8 cellular contexts compared by ENCODE assay signal in genomic region chr2:111883661-111884591, GRCh38. TPM values are rescaled to one million over a fixed set of nuclear protein-coding genes. Genes with fewer than 3 reads are reported as not detected.
A peak's percentile ranks its signal among the peaks of the same experiment; 100 is the strongest.
DNase-seq lines count a peak whose midpoint lies in the region; ATAC-seq and TF ChIP-seq lines count a peak whose summit lies in the region.

ANAPC1 (minus strand) TSS chr2:111884193; CDS start chr2:111880825, 3,368 bp downstream.

- in situ Hi-C loops in GM23248 (cut with MboI): loop anchor here (25.0 kb wide), 1 partner anchor 553 kb away; the partner anchor contains the start of gene RGPD8

- H3K9me2 ChIP-seq in GM23248 (ENCODE audit: insufficient read depth): no peaks in the 10 kb centered on the region
- H3K9me2 ChIP-seq in Karpas-422 (replicated peaks; ENCODE audit: insufficient read depth, low read length): no peaks in the 10 kb centered on the region
- no peaks in the 10 kb centered on the region for H3K9me2 ChIP-seq in neural cell (ENCODE audit: insufficient read depth, low read length)

- no peak for TF ChIP-seq RAD21 in neural cell (conservative IDR thresholded peaks at IDR 0.05)

- H4K20me1 ChIP-seq in GM23248 (ENCODE audit: insufficient read depth): no peaks in the 10 kb centered on the region
- no peaks in the 10 kb centered on the region for H4K20me1 ChIP-seq in Karpas-422 (ENCODE audit: insufficient read depth, low read depth, low read length)
- no peaks in the 10 kb centered on the region for H4K20me1 ChIP-seq in neural cell (ENCODE audit: insufficient read depth)

- ATAC-seq in stimulated activated naive CD8-positive, alpha-beta T cell treated with anti-CD3 and anti-CD28 coated beads, Interleukin-15, amount 100 ng/mL, for 72 hours: peak; percentile 93

- no peak for TF ChIP-seq CTCF in neural cell (IDR thresholded peaks at IDR 0.05; ENCODE audit: poor library complexity, severe bottlenecking)

- peak within 1 kb of the TSS; percentile 90 for H3K4me2 ChIP-seq in GM23248 (ENCODE audit: unreplicated experiment)
- H3K4me2 ChIP-seq in Karpas-422 (ENCODE audit: low read depth, low read length, poor library complexity, severe bottlenecking): peak within 1 kb of the TSS; percentile 92
- H3K4me2 ChIP-seq in neural cell (ENCODE audit: low read length): peak within 1 kb of the TSS; percentile 77

- H2AFZ ChIP-seq in GM23248 (peak within 1 kb of the TSS; percentile 100), Karpas-422 (ENCODE audit: low read length) (peak within 1 kb of the TSS; percentile 38), neural cell (ENCODE audit: low read depth, low read length) (peak within 1 kb of the TSS; percentile 95)

- H3K79me2 ChIP-seq in GM23248 (ENCODE audit: insufficient read depth) (peaks cover 22% of the 10 kb centered on the region), Karpas-422 (ENCODE audit: low read length) (peaks cover 30% of the 10 kb centered on the region), neural cell (replicated peaks; ENCODE audit: insufficient read depth, low read length) (no peaks in the 10 kb centered on the region)

- H3K27ac ChIP-seq in GM23248 (peak within 1 kb of the TSS; percentile 49), Karpas-422 (ENCODE audit: low read length) (peak within 1 kb of the TSS; percentile 77), neural cell (ENCODE audit: low read length) (peak within 1 kb of the TSS; percentile 74)

- no peak for TF ChIP-seq EP300 in neural cell (conservative IDR thresholded peaks at IDR 0.05; ENCODE audit: poor library complexity, severe bottlenecking)

- H3K4me1 ChIP-seq in GM23248 (ENCODE audit: insufficient read depth): 0 out of 2 replicates have a peak, but pooled peaks cover 7% of the 10 kb centered on the region
- peaks cover 17% of the 10 kb centered on the region for H3K4me1 ChIP-seq in Karpas-422 (ENCODE audit: low read length)

- peak; percentile 83 for DNase-seq in EL
- peak; percentile 97 for DNase-seq in GM23248
- DNase-seq in Karpas-422: peak; percentile 96
- DNase-seq in SHP77 (lab: John Stamatoyannopoulos, UW): peak; percentile 75 to 88
- peak; percentile 79 for DNase-seq in activated T-helper 9 cell treated with anti-CD3 and anti-CD28 coated beads, Interleukin-2, amount 50 U/mL, for 16 hours (ENCODE audit: low read depth)
- peak; percentile 40 for DNase-seq in fibroblast of the conjunctiva (ENCODE audit: low read depth)
- DNase-seq in stimulated activated naive CD8-positive, alpha-beta T cell treated with anti-CD3 and anti-CD28 coated beads, Interleukin-15, amount 100 ng/mL, for 72 hours: peak; percentile 84 to 86

- no peaks in the 10 kb centered on the region for H3K9me3 Mint-ChIP-seq in stimulated activated naive CD8-positive, alpha-beta T cell treated with anti-CD3 and anti-CD28 coated beads, Interleukin-15, amount 100 ng/mL, for 72 hours

- no peaks in the 10 kb centered on the region for H3K27me3 Mint-ChIP-seq in stimulated activated naive CD8-positive, alpha-beta T cell treated with anti-CD3 and anti-CD28 coated beads, Interleukin-15, amount 100 ng/mL, for 72 hours

- no peaks in the 10 kb centered on the region for H3K9me3 ChIP-seq in GM23248 (ENCODE audit: low read depth)
- H3K9me3 ChIP-seq in Karpas-422 (ENCODE audit: low read length): no peaks in the 10 kb centered on the region
- H3K9me3 ChIP-seq in neural cell (ENCODE audit: low read length): no peaks in the 10 kb centered on the region

- H3K36me3 ChIP-seq in GM23248 (ENCODE audit: low read depth) (no peaks in the 10 kb centered on the region), Karpas-422 (ENCODE audit: insufficient read depth, low read length) (no peaks in the 10 kb centered on the region; the same call in 1 of the 2 replicates), neural cell (ENCODE audit: insufficient read depth, low read length) (no peaks in the 10 kb centered on the region)

- peak within 1 kb of the TSS; percentile 90 for H3K9ac ChIP-seq in GM23248
- peak within 1 kb of the TSS; percentile 98 for H3K9ac ChIP-seq in Karpas-422 (ENCODE audit: low read length)
- peak within 1 kb of the TSS; percentile 71 for H3K9ac ChIP-seq in neural cell (ENCODE audit: low read length)

- H3K4me3 ChIP-seq in GM23248 (peak within 1 kb of the TSS; percentile 97), Karpas-422 (ENCODE audit: low read length) (peak within 1 kb of the TSS; percentile 100), neural cell (ENCODE audit: low read length) (peak within 1 kb of the TSS; percentile 95)

- WGBS in GM23248 (ENCODE audit: low coverage in 1 of 2, low lambda C conversion rate in 2 of 2, missing lambda C conversion rate in 2 of 2), 2 experiments: 0 to 2% methylated on average over 55 to 72 of the region's 73 CpGs

- no peaks in the 10 kb centered on the region for H3F3A ChIP-seq in GM23248 (ENCODE audit: insufficient read depth)
- H3F3A ChIP-seq in neural cell (ENCODE audit: insufficient read depth, low read length, poor library complexity, severe bottlenecking): peaks cover 4% of the 10 kb centered on the region

- H3K27ac Mint-ChIP-seq in stimulated activated naive CD8-positive, alpha-beta T cell treated with anti-CD3 and anti-CD28 coated beads, Interleukin-15, amount 100 ng/mL, for 72 hours: peak within 1 kb of the TSS; percentile 98 to 99

- peaks cover 21% of the 10 kb centered on the region for H3K4me1 Mint-ChIP-seq in stimulated activated naive CD8-positive, alpha-beta T cell treated with anti-CD3 and anti-CD28 coated beads, Interleukin-15, amount 100 ng/mL, for 72 hours

- H3K27me3 ChIP-seq in GM23248 (replicated peaks; ENCODE audit: insufficient read depth) (no peaks in the 10 kb centered on the region), Karpas-422 (ENCODE audit: low read length) (no peaks in the 10 kb centered on the region), neural cell (ENCODE audit: insufficient read depth, low read depth, low read length) (no peaks in the 10 kb centered on the region)

- peak within 1 kb of the TSS; percentile 97 to 99 for H3K4me3 Mint-ChIP-seq in stimulated activated naive CD8-positive, alpha-beta T cell treated with anti-CD3 and anti-CD28 coated beads, Interleukin-15, amount 100 ng/mL, for 72 hours

TF ChIP-seq in neural cell, 6 proteins besides CTCF, POLR2A, EP300 and RAD21:
- peak; percentile 87 for TF ChIP-seq TAF1 (IDR thresholded peaks at IDR 0.05; ENCODE audit: low read depth)
- peak; percentile 100 for TF ChIP-seq MXI1 (conservative IDR thresholded peaks at IDR 0.05; ENCODE audit: poor library complexity, severe bottlenecking)
- peak; percentile 89 for TF ChIP-seq POLR2AphosphoS5 (IDR thresholded peaks at IDR 0.05)
- no peak for TF ChIP-seq EZH2 (IDR thresholded peaks at IDR 0.05; ENCODE audit: borderline replicate concordance, insufficient read depth, low read length, poor library complexity, severe bottlenecking)
- peak; percentile 68 for TF ChIP-seq REST (IDR thresholded peaks at IDR 0.05; ENCODE audit: borderline replicate concordance)
TF ChIP-seq in neural cell: peak in this region for 4.

RNA-seq across cellular contexts. Expression of gene ANAPC1, which starts in this region (rescaled TPM):
- total RNA-seq in GM23248 (2014; rRNA removed; shearing (Covaris generic)): 26.5 and 35.7 TPM in 2 replicates
- polyA plus RNA-seq in GM23248 (2016; fragmentation: Nextera tagmentation; extraction: Ambion mirVana): 11.3 and 13.5 TPM in 2 replicates
- 101 and 106 TPM in 2 replicates for total RNA-seq in Karpas-422 (2014; rRNA removed; shearing (Covaris generic); ENCODE audit: low replicate concordance)
- 13.8 and 26.5 TPM in 2 replicates for polyA plus RNA-seq in neural cell
- 49.9 and 71.1 TPM in 2 replicates for polyA minus RNA-seq in neural cell

Comparison
In these comparisons a context has a peak if more than half of its experiments do, and no peak if none do; other contexts are left out.
1. Peak in every context shown above with its lines: DNase-seq, ATAC-seq, H3K4me3 ChIP-seq and H3K27ac ChIP-seq.
2. DNase-seq: peak in every context shown above with its lines; median percentile 97 in GM23248; 96 in Karpas-422; 85 in stimulated activated naive CD8-positive, alpha-beta T cell treated with anti-CD3 and anti-CD28 coated beads, Interleukin-15, amount 100 ng/mL, for 72 hours; 83 in EL; 82 in SHP77; 79 in activated T-helper 9 cell treated with anti-CD3 and anti-CD28 coated beads, Interleukin-2, amount 50 U/mL, for 16 hours; 40 in fibroblast of the conjunctiva.
3. H2AFZ ChIP-seq: peak in every context shown above with its lines; median percentile 100 in GM23248; 95 in neural cell; 38 in Karpas-422.